12 cellular contexts compared by ENCODE assay signal in genomic region chr2:131390495-131391130, GRCh38. TPM values are rescaled to one million over a fixed set of nuclear protein-coding genes. Genes with fewer than 3 reads are reported as not detected.
"Had no signal": no experiment of that assay in that cellular context is flagged by ENCODE, and none has a peak within 500 bp of the region (broad histone marks: within the 10 kb centered on the region; RNA-seq: fewer than 3 reads in every experiment).

No MANE protein-coding gene starts in this region.

RNA-seq across cellular contexts. Expression of gene RAB6D, which starts 26.6 kb away (rescaled TPM):
- total RNA-seq: activated B cell treated with CpG ODN at 0.5 μM for 24 hours; activated CD4-positive, alpha-beta memory T cell treated with anti-CD3 and anti-CD28 coated beads for 36 hours; activated CD4-positive, alpha-beta T cell treated with anti-CD3 and anti-CD28 coated beads for 36 hours; activated CD4-positive, alpha-beta T cell treated with anti-CD3 and anti-CD28 coated beads, Interleukin-2, amount 10 ng/mL, durations not matched to agents 24 days and 14 days; activated CD4-positive, alpha-beta T cell treated with anti-CD3 and anti-CD28 coated beads, Interleukin-2, amount 10 ng/mL, durations not matched to agents 7 days and 5 days; activated CD8-positive, alpha-beta memory T cell treated with anti-CD3 and anti-CD28 coated beads for 36 hours; activated CD8-positive, alpha-beta memory T cell treated with anti-CD3 and anti-CD28 coated beads, Interleukin-2, amount 10 ng/mL, durations not matched to agents 7 days and 5 days; activated CD8-positive, alpha-beta T cell treated with anti-CD3 and anti-CD28 coated beads for 36 hours; T-cell; T-helper 1 cell treated with Interleukin-12 subunit alpha and Interleukin-12 subunit beta and Interleukin-4 antibody, amounts not matched to agents 30 ng/mL and 1 ng/mL, for 36 hours; T-helper 17 cell; T-helper 2 cell treated with Interferon-gamma antibody and Interleukin-4, amounts not matched to agents 100 ng/mL and 5 ng/mL, for 36 hours had no signal
